In genomic region chr11:16790484-16791240, GRCh38 we compare ENCODE assay signal across 1 cellular context.
TF ChIP-seq lines count a peak whose summit lies in the region.

No MANE protein-coding gene starts in this region.

TF ChIP-seq in HCT116, 20 proteins besides CTCF, POLR2A, EP300 and RAD21 (continued from another document):
- TF ChIP-seq ZBTB33 (IDR thresholded peaks at IDR 0.05; ENCODE audit: extremely low read depth, insufficient replicate concordance, low read length), result no peak
- TF ChIP-seq ELF1 (IDR thresholded peaks at IDR 0.05; ENCODE audit: borderline replicate concordance, low read depth), result no peak
- TF ChIP-seq CBX3 (IDR thresholded peaks at IDR 0.05; ENCODE audit: low read depth), result no peak
- no peak for TF ChIP-seq SIN3A (IDR thresholded peaks at IDR 0.05; ENCODE audit: low read depth)
- no peak for TF ChIP-seq MAX (IDR thresholded peaks at IDR 0.05)
- no peak for TF ChIP-seq ZFX (IDR thresholded peaks at IDR 0.05)
- no peak for TF ChIP-seq EZH2phosphoT487 (IDR thresholded peaks at IDR 0.05; ENCODE audit: borderline replicate concordance)
- no peak for TF ChIP-seq ZNF274 (IDR thresholded peaks at IDR 0.05; ENCODE audit: low read depth, low read length)
- no peak for TF ChIP-seq YY1 (IDR thresholded peaks at IDR 0.05; ENCODE audit: extremely low read depth, insufficient replicate concordance, low read depth, low read length)
- TF ChIP-seq FOSL1 (IDR thresholded peaks at IDR 0.05; ENCODE audit: low read depth), result no peak
- TF ChIP-seq POLR2AphosphoS5 (IDR thresholded peaks at IDR 0.05; ENCODE audit: low read depth, low read length), result no peak
- no peak for TF ChIP-seq JUND (IDR thresholded peaks at IDR 0.05)
